In the genomic region with DNA sequence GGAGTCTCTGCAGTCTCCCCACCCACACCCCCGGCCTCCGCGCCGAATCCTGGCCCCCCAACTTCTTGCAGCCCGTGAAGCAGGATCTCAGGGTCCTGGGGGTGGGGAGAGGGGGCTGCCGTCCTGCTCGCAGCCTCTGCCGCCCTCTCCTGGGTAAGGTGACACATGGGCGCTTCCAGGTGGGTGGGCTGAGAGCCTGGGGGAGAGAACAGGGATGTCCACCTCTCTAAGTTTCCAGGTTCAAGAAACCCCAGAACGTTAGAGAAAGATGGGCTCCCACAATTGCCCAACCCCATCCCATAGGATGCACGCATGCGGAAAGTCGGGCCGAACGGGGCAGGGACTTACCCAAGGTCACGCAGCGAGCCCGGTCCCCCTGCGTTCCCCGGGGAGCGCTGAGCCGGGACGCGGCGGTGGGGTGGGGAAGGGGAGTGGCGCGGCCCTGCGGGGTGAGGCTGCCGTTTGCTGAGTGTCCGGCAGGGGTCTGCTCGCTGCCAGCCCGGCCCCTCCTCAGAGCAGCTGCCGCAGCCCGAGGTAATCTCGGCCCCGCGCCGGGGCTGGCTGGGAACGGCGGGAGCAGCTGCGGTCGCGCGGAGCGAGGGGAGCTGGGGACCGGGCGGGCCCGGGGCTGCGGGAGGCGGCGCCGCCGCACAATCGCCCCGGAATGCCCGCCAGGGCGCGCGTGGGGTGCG, we compare ENCODE assay signal across 1 cellular context.
TF ChIP-seq lines count a peak whose summit lies in the region.

No MANE protein-coding gene starts in this region.

TF ChIP-seq in A549, 52 proteins besides CTCF, POLR2A, EP300 and RAD21:
- peak; percentile 75 for TF ChIP-seq REST (IDR thresholded peaks at IDR 0.05)
- 0 out of 5 replicates have a peak, but pooled peaks of 1 of the 2 experiments have one; percentile 45 for TF ChIP-seq JUN (IDR thresholded peaks at IDR 0.05)
- TF ChIP-seq CEBPB (IDR thresholded peaks at IDR 0.05), result 0 out of 4 replicates have a peak, but pooled peaks of 1 of the 2 experiments have one; percentile 10
- TF ChIP-seq, protein P1, sequence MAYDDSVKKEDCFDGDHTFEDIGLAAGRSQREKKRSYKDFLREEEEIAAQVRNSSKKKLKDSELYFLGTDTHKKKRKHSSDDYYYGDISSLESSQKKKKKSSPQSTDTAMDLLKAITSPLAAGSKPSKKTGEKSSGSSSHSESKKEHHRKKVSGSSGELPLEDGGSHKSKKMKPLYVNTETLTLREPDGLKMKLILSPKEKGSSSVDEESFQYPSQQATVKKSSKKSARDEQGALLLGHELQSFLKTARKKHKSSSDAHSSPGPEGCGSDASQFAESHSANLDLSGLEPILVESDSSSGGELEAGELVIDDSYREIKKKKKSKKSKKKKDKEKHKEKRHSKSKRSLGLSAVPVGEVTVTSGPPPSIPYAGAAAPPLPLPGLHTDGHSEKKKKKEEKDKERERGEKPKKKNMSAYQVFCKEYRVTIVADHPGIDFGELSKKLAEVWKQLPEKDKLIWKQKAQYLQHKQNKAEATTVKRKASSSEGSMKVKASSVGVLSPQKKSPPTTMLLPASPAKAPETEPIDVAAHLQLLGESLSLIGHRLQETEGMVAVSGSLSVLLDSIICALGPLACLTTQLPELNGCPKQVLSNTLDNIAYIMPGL (CRISPR knock-in tag; IDR thresholded peaks at IDR 0.05; ENCODE audit: borderline replicate concordance), result no peak
- TF ChIP-seq RNF2 (IDR thresholded peaks at IDR 0.05; ENCODE audit: borderline replicate concordance, low read depth), result no peak
- TF ChIP-seq ZFP36 (IDR thresholded peaks at IDR 0.05; ENCODE audit: borderline replicate concordance, partially characterized antibody), result peak; percentile 34
- TF ChIP-seq KDM1A (IDR thresholded peaks at IDR 0.05; ENCODE audit: low read depth), result no peak
- no peak for TF ChIP-seq ZC3H11A (IDR thresholded peaks at IDR 0.05)
- 0 out of 2 replicates have a peak, but pooled peaks have one; percentile 18 for TF ChIP-seq MAZ (IDR thresholded peaks at IDR 0.05; ENCODE audit: borderline replicate concordance, low read depth, low read length)
- TF ChIP-seq, protein P2, sequence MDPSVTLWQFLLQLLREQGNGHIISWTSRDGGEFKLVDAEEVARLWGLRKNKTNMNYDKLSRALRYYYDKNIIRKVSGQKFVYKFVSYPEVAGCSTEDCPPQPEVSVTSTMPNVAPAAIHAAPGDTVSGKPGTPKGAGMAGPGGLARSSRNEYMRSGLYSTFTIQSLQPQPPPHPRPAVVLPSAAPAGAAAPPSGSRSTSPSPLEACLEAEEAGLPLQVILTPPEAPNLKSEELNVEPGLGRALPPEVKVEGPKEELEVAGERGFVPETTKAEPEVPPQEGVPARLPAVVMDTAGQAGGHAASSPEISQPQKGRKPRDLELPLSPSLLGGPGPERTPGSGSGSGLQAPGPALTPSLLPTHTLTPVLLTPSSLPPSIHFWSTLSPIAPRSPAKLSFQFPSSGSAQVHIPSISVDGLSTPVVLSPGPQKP (IDR thresholded peaks at IDR 0.05; ENCODE audit: low read depth, low read length), result no peak
- no peak for TF ChIP-seq NR3C1 (IDR thresholded peaks at IDR 0.05)
- peak; percentile 83 for TF ChIP-seq KDM5A (IDR thresholded peaks at IDR 0.05)
- TF ChIP-seq PHF8 (IDR thresholded peaks at IDR 0.05; ENCODE audit: borderline replicate concordance, low read depth), result peak; percentile 62; the same call in 1 of the 2 replicates
- no peak for TF ChIP-seq CHD2 (IDR thresholded peaks at IDR 0.05; ENCODE audit: low read length, partially characterized antibody)
- TF ChIP-seq, protein P3, sequence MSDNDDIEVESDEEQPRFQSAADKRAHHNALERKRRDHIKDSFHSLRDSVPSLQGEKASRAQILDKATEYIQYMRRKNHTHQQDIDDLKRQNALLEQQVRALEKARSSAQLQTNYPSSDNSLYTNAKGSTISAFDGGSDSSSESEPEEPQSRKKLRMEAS (IDR thresholded peaks at IDR 0.05), result peak; percentile 56
- TF ChIP-seq MAFK (IDR thresholded peaks at IDR 0.05; ENCODE audit: partially characterized antibody), result no peak
- no peak for TF ChIP-seq CHD4 (IDR thresholded peaks at IDR 0.05; ENCODE audit: borderline replicate concordance)
- TF ChIP-seq BCL3 (IDR thresholded peaks at IDR 0.05), result peak; percentile 46; the same call in 1 of the 3 replicates
- no peak for TF ChIP-seq HES2 (IDR thresholded peaks at IDR 0.05)
- no peak for TF ChIP-seq ZNF302 (CRISPR knock-in tag; IDR thresholded peaks at IDR 0.05)
- no peak for TF ChIP-seq ESRRA (IDR thresholded peaks at IDR 0.05; ENCODE audit: borderline replicate concordance, low read length)
- no peak for TF ChIP-seq TP53 (CRISPR knock-in tag; IDR thresholded peaks at IDR 0.05)
- peak; percentile 62 for TF ChIP-seq SMC3 (IDR thresholded peaks at IDR 0.05)
- TF ChIP-seq SREBF2 (IDR thresholded peaks at IDR 0.05), result no peak
TF ChIP-seq in A549: peak in this region for 10.
